Comparison of ENCODE assay signal across 15 cellular contexts in the genomic region with DNA sequence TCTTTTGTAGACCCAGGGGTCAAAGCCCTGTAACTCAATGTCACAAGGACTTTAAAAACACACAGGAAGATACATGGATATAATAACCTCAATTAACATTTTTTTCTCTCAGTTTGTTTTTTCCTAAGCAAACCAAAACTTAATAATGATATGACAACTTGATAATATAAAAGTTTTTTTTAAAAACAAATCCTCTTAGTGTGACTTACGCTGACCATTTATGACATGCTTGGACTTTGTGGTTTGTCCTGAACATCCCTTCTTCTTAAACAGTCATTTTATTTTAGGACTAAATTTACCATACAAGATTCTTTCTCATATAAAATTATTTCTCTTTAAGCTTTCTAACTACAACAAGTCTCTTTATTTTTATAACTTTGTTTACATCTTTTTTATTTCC. TPM values are rescaled to one million over a fixed set of nuclear protein-coding genes. Genes with fewer than 3 reads are reported as not detected.
DNase-seq lines count a peak whose midpoint lies in the region; FAIRE-seq and TF ChIP-seq lines count a peak whose summit lies in the region.
"Had no signal": no experiment of that assay in that cellular context is flagged by ENCODE, and none has a peak within 500 bp of the region (broad histone marks: within the 10 kb centered on the region; RNA-seq: fewer than 3 reads in every experiment).

No MANE protein-coding gene starts in this region.

- FAIRE-seq in TTC549 (lab: Jason Lieb, UNC), result peak; percentile 15

- CTCF ChIA-PET in HEK293 (lab: Yijun Ruan, JAX), result interaction anchor here (0.7 to 1.1 kb wide), 2 partner anchors 27 to 95 kb away, joined by 3 read pairs; no protein-coding TSS in a partner anchor

- H3K4me1 ChIP-seq in HEK293 (ENCODE audit: control insufficient read depth, insufficient read depth, low read length), result no peaks in the 10 kb centered on the region

- peak; percentile 4 for DNase-seq in COLO668 (lab: John Stamatoyannopoulos, UW; ENCODE audit: unreplicated experiment)
- DNase-seq in glomerular endothelial cell (ENCODE audit: extremely low read depth, low read depth, low spot score), result peak; percentile 10
- no peak for DNase-seq in islet precursor cell
- DNase-seq in caudate nucleus (lab: John Stamatoyannopoulos, UW), result no peak
- DNase-seq in MG63, result no peak
- no peak for DNase-seq in DMS79 (lab: John Stamatoyannopoulos, UW)
- DNase-seq: activated CD4-positive, CD25-positive, alpha-beta regulatory T cell treated with anti-CD3 and anti-CD28 coated beads, Interleukin-2, amount 50 U/mL, for 72 hours; GF-D8; HFFc6; left ventricle myocardium superior; T-cell had no signal

- H3K4me3 ChIP-seq in HEK293 (ENCODE audit: low read depth, low read length), result no peak overlapping the region
- H3K4me3 ChIP-seq in MG63, result no peak overlapping the region
- H3K4me3 ChIP-seq: BLaER1 had no signal

- H3K9me3 ChIP-seq in HEK293 (ENCODE audit: control insufficient read depth, insufficient read depth, low read depth, low read length), result no peaks in the 10 kb centered on the region
- H3K9me3 ChIP-seq in MG63, result peaks cover 8% of the 10 kb centered on the region; the same call in 1 of the 2 replicates

- no peaks in the 10 kb centered on the region for H3K36me3 ChIP-seq in HEK293 (ENCODE audit: control insufficient read depth in 2 of 2, insufficient read depth in 1 of 2, low read length in 2 of 2)
- H3K36me3 ChIP-seq in MG63, result no peaks in the 10 kb centered on the region
- H3K36me3 ChIP-seq: BLaER1 had no signal

- H3K27me3 ChIP-seq in MG63, result no peaks in the 10 kb centered on the region
- H3K27me3 ChIP-seq: BLaER1 had no signal

- no peak for TF ChIP-seq CTCF in HEK293 (tag by site-specific recombination; IDR thresholded peaks at IDR 0.05)

- POLR2A ChIA-PET in HEK293 (lab: Yijun Ruan, JAX), result no interaction called here

- H3K27ac ChIP-seq in HEK293 (ENCODE audit: extremely low read depth, low read depth, low read length) (no peak overlapping the region), caudate nucleus (ENCODE audit: low read depth, low read length) (no peak overlapping the region)
- H3K27ac ChIP-seq: BLaER1 had no signal

TF ChIP-seq in HEK293, 187 proteins besides CTCF, POLR2A, EP300 and RAD21:
- TF ChIP-seq ZNF610 (tag by site-specific recombination; IDR thresholded peaks at IDR 0.05; ENCODE audit: borderline replicate concordance) (no peak), ZNF76 (tag by site-specific recombination; IDR thresholded peaks at IDR 0.05; ENCODE audit: borderline replicate concordance, low read depth) (no peak), ZNF518A (tag by site-specific recombination; conservative IDR thresholded peaks at IDR 0.05; ENCODE audit: low read depth) (peak; percentile 37), ZFP69B (tag by site-specific recombination; IDR thresholded peaks at IDR 0.05) (no peak), ZNF747 (tag by site-specific recombination; IDR thresholded peaks at IDR 0.05) (no peak), TRIM28 (IDR thresholded peaks at IDR 0.05; ENCODE audit: borderline replicate concordance, low read length) (peak; percentile 88; the same call in 1 of the 2 replicates), RBAK (tag by site-specific recombination; IDR thresholded peaks at IDR 0.05) (no peak), OSR2 (tag by site-specific recombination; IDR thresholded peaks at IDR 0.05) (no peak), ZNF280D (tag by site-specific recombination; IDR thresholded peaks at IDR 0.05) (0 out of 2 replicates have a peak, but pooled peaks have one; percentile 63), SETDB1 (IDR thresholded peaks at IDR 0.05; ENCODE audit: insufficient read length, low read length) (peak; percentile 100)

RNA-seq across cellular contexts. Expression of gene FAM3D, which starts 25.4 kb away (rescaled TPM):
- 0.18 and 1.4 TPM in 2 replicates for total RNA-seq in glomerular endothelial cell
- not detected in 2 replicates for total RNA-seq in MG63 (2014; rRNA removed; shearing (Covaris generic); ENCODE audit: low replicate concordance)
- total RNA-seq: HFFc6; left ventricle myocardium superior; natural killer cell treated with Interleukin-12 subunit alpha and Interleukin-12 subunit beta and Interleukin-15 and Interleukin-18, amount 100 ng/mL, for 72 hours had no signal

Comparison
In these comparisons a context has a peak if more than half of its experiments do, and no peak if none do; other contexts are left out.
1. DNase-seq: peak in COLO668 (single experiment) and glomerular endothelial cell (single experiment); none in islet precursor cell (single experiment), caudate nucleus (0 of 61), MG63 (single experiment) and DMS79 (single experiment).